29 cellular contexts compared by ENCODE assay signal in genomic region chr17:10177131-10177920, GRCh38. TPM values are rescaled to one million over a fixed set of nuclear protein-coding genes. Genes with fewer than 3 reads are reported as not detected.
A peak's percentile ranks its signal among the peaks of the same experiment; 100 is the strongest.
DNase-seq lines count a peak whose midpoint lies in the region; ATAC-seq and TF ChIP-seq lines count a peak whose summit lies in the region.
"Had no signal": no experiment of that assay in that cellular context is flagged by ENCODE, and none has a peak within 500 bp of the region (broad histone marks: within the 10 kb centered on the region; RNA-seq: fewer than 3 reads in every experiment).

No MANE protein-coding gene starts in this region.

- peaks cover 0 to 59% (median 3%) of the 10 kb centered on the region in 11 experiments; a peak in 10 of 22 replicates for H4K20me1 ChIP-seq in BLaER1 treated with 17β-estradiol and CSF1 and Interleukin-3, amounts not matched to agents 10 nM and 100 nM
- H4K20me1 ChIP-seq in hepatocyte (ENCODE audit: insufficient read depth, poor library complexity, severe bottlenecking) (peaks cover 4% of the 10 kb centered on the region), neural cell (ENCODE audit: insufficient read depth) (no peaks in the 10 kb centered on the region)

- peaks cover 33% of the 10 kb centered on the region for H3K79me2 ChIP-seq in hepatocyte
- no peaks in the 10 kb centered on the region for H3K79me2 ChIP-seq in neural cell (replicated peaks; ENCODE audit: insufficient read depth, low read length)

- H3K4me1 ChIP-seq in BLaER1 treated with 17β-estradiol and CSF1 and Interleukin-3, amounts not matched to agents 10 nM and 100 nM = peaks cover 46 to 98% (median 72%) of the 10 kb centered on the region in 10 experiments
- peaks cover 44% of the 10 kb centered on the region for H3K4me1 ChIP-seq in HUES64 (ENCODE audit: insufficient read depth, low read length)
- peaks cover 8% of the 10 kb centered on the region for H3K4me1 ChIP-seq in hepatocyte (ENCODE audit: insufficient read depth)
- H3K4me1 ChIP-seq: A549, body of pancreas, Caco-2, gastrocnemius medialis had no signal

- H3K36me3 Mint-ChIP-seq in T-cell = no peaks in the 10 kb centered on the region

- TF ChIP-seq EP300 in neural cell (conservative IDR thresholded peaks at IDR 0.05; ENCODE audit: poor library complexity, severe bottlenecking) = peak; percentile 20

- in situ Hi-C loops in GM13977 (cut with MboI; ENCODE audit: low pct_unique_long_range_greater_than_20kb, low sequenced_read_pairs, unreplicated experiment) = no loop called here

- H3K4me1 Mint-ChIP-seq in T-cell = peaks cover 1 to 12% (median 2%) of the 10 kb centered on the region in 3 donors

- peaks cover 1 to 3% (median 2%) of the 10 kb centered on the region in 3 donors for H3K9me3 Mint-ChIP-seq in T-cell

- WGBS in HUES64 = 37% methylated on average over 7 of the region's 7 CpGs
- 64% methylated on average over 7 of the region's 7 CpGs for WGBS in hepatocyte (ENCODE audit: low lambda C conversion rate, missing lambda C conversion rate)

- peak overlapping the region in 8 of 11 experiments; percentile 26 to 76 (median 64); a peak in 12 of 22 replicates for H3K27ac ChIP-seq in BLaER1 treated with 17β-estradiol and CSF1 and Interleukin-3, amounts not matched to agents 10 nM and 100 nM
- H3K27ac ChIP-seq in HUES64 (ENCODE audit: low read depth, low read length) (peak overlapping the region; percentile 76; the same call in 1 of the 2 replicates), hepatocyte (no peak overlapping the region), neural cell (ENCODE audit: low read length) (peak overlapping the region; percentile 77)
- H3K27ac ChIP-seq: A549, body of pancreas, esophagus muscularis mucosa, gastrocnemius medialis, tibial nerve had no signal

- H3K9me2 ChIP-seq in hepatocyte (replicated peaks; ENCODE audit: insufficient read depth) (no peaks in the 10 kb centered on the region), neural cell (ENCODE audit: insufficient read depth, low read length) (no peaks in the 10 kb centered on the region)

- H3K27me3 Mint-ChIP-seq in T-cell = peaks cover 5 to 10% of the 10 kb centered on the region in 2 donors
- H3K27me3 Mint-ChIP-seq: B cell had no signal

- no peak overlapping the region for H3K4me3 Mint-ChIP-seq in T-cell
- H3K4me3 Mint-ChIP-seq: B cell; stimulated activated naive CD8-positive, alpha-beta T cell treated with anti-CD3 and anti-CD28 coated beads, Interleukin-15, Interleukin-2, amounts not matched to agents 100 ng/mL and 50 ng/mL, for 24 hours had no signal

- POLR2A ChIA-PET in T-cell (lab: Charles Lee) = no interaction called here

- H2AFZ ChIP-seq in hepatocyte = no peak overlapping the region
- H2AFZ ChIP-seq in neural cell (ENCODE audit: low read depth, low read length) = peak overlapping the region; percentile 42

- peaks cover 0 to 27% (median 10%) of the 10 kb centered on the region in 11 experiments; a peak in 11 of 22 replicates for H3K36me3 ChIP-seq in BLaER1 treated with 17β-estradiol and CSF1 and Interleukin-3, amounts not matched to agents 10 nM and 100 nM
- H3K36me3 ChIP-seq in HUES64 (ENCODE audit: insufficient read depth, low read length) (no peaks in the 10 kb centered on the region), hepatocyte (replicated peaks; ENCODE audit: insufficient read depth, low read depth) (no peaks in the 10 kb centered on the region), neural cell (ENCODE audit: insufficient read depth, low read length) (no peaks in the 10 kb centered on the region)
- H3K36me3 ChIP-seq: esophagus muscularis mucosa, gastrocnemius medialis, tibial nerve had no signal

- peak overlapping the region in 3 of 11 experiments; percentile 5 to 54 (median 20); a peak in 4 of 22 replicates for H3K9ac ChIP-seq in BLaER1 treated with 17β-estradiol and CSF1 and Interleukin-3, amounts not matched to agents 10 nM and 100 nM
- H3K9ac ChIP-seq in HUES64 (ENCODE audit: low read depth, low read length) = peak overlapping the region; percentile 34; the same call in 1 of the 2 replicates
- peak overlapping the region; percentile 51 for H3K9ac ChIP-seq in neural cell (ENCODE audit: low read length)

- CTCF ChIA-PET in T-cell (lab: Charles Lee) = no interaction called here

- no peaks in the 10 kb centered on the region for H3K27me3 ChIP-seq in BLaER1 treated with 17β-estradiol and CSF1 and Interleukin-3, amounts not matched to agents 10 nM and 100 nM
- H3K27me3 ChIP-seq in HUES64 (ENCODE audit: insufficient read depth, low read length) (no peaks in the 10 kb centered on the region), hepatocyte (no peaks in the 10 kb centered on the region), neural cell (ENCODE audit: insufficient read depth, low read depth, low read length) (no peaks in the 10 kb centered on the region)
- H3K27me3 ChIP-seq: body of pancreas, esophagus muscularis mucosa, gastrocnemius medialis, tibial nerve had no signal

- no peak for TF ChIP-seq CTCF in hepatocyte (IDR thresholded peaks at IDR 0.05; ENCODE audit: poor library complexity)
- TF ChIP-seq CTCF in neural cell (IDR thresholded peaks at IDR 0.05; ENCODE audit: poor library complexity, severe bottlenecking) = no peak
- no peak for TF ChIP-seq CTCF in GM13977 (IDR thresholded peaks at IDR 0.05; ENCODE audit: extremely low read depth, insufficient read depth, missing control alignments)

- ATAC-seq in GM19035 (IDR thresholded peaks at IDR 0.05; ENCODE audit: unreplicated experiment) (no peak), T-cell (replicated peaks in 1 of 4) (no peak)
- ATAC-seq: gastrocnemius medialis, left lobe of liver, mucosa of descending colon had no signal

- peak; percentile 9 for TF ChIP-seq RAD21 in neural cell (conservative IDR thresholded peaks at IDR 0.05)

- H3K27ac Mint-ChIP-seq in T-cell = no peak overlapping the region
- H3K27ac Mint-ChIP-seq: stimulated activated naive CD8-positive, alpha-beta T cell treated with anti-CD3 and anti-CD28 coated beads, Interleukin-15, Interleukin-2, amounts not matched to agents 100 ng/mL and 50 ng/mL, for 24 hours had no signal

- peaks cover 0 to 34% (median 2%) of the 10 kb centered on the region in 11 experiments; a peak in 11 of 22 replicates for H3K9me3 ChIP-seq in BLaER1 treated with 17β-estradiol and CSF1 and Interleukin-3, amounts not matched to agents 10 nM and 100 nM (replicated peaks in 1 of 11)
- H3K9me3 ChIP-seq in HUES64 (ENCODE audit: insufficient read depth, low read depth, low read length) (no peaks in the 10 kb centered on the region), hepatocyte (ENCODE audit: low read depth) (no peaks in the 10 kb centered on the region), neural cell (ENCODE audit: low read length) (peaks cover 5% of the 10 kb centered on the region)
- H3K9me3 ChIP-seq: body of pancreas, Caco-2, esophagus muscularis mucosa, gastrocnemius medialis, mucosa of descending colon, tibial nerve had no signal

- DNase-seq in hepatocyte (ENCODE audit: low spot score) (no peak), T-cell (no peak), GM13977 (ENCODE audit: low spot score) (no peak)
- DNase-seq in stimulated activated CD4-positive, alpha-beta T cell treated with anti-CD3 and anti-CD28 coated beads, Interleukin-4, amount 100 ng/mL, for 24 hours = no peak
- DNase-seq: activated CD4-positive, alpha-beta T cell treated with anti-CD3 and anti-CD28 coated beads, Interleukin-2, amount 50 U/mL, for 48 hours; activated CD4-positive, CD25-positive, alpha-beta regulatory T cell; activated effector memory CD4-positive, alpha-beta T cell treated with anti-CD3 and anti-CD28 coated beads, Interleukin-2, amount 50 U/mL, for 16 hours; body of pancreas; Caco-2; DND-41; effector memory CD4-positive, alpha-beta T cell; gastrocnemius medialis; GOT3; Kasumi-1; mucosa of descending colon; NCI-H187 treated with DMSO at 0.1 percent for 48 hours; NCI-H748 treated with DMSO at 0.1 percent for 48 hours; OCI-M1; stimulated activated CD4-positive, alpha-beta T cell treated with anti-CD3 and anti-CD28 coated beads, Interleukin-4, amount 100 ng/mL, for 1 hour had no signal

- peak overlapping the region; percentile 17 to 97 (median 61); a peak in 21 of 22 replicates for H3K4me2 ChIP-seq in BLaER1 treated with 17β-estradiol and CSF1 and Interleukin-3, amounts not matched to agents 10 nM and 100 nM
- H3K4me2 ChIP-seq in hepatocyte = peak overlapping the region; percentile 9
- no peak overlapping the region for H3K4me2 ChIP-seq in neural cell (ENCODE audit: low read length)
- H3K4me2 ChIP-seq: A549 had no signal

- H3F3A ChIP-seq in neural cell (ENCODE audit: insufficient read depth, low read length, poor library complexity, severe bottlenecking) = no peaks in the 10 kb centered on the region

- no peak overlapping the region for H3K4me3 ChIP-seq in BLaER1 treated with 17β-estradiol and CSF1 and Interleukin-3, amounts not matched to agents 10 nM and 100 nM
- H3K4me3 ChIP-seq in HUES64 (ENCODE audit: low read length) = no peak overlapping the region
- H3K4me3 ChIP-seq in hepatocyte = no peak overlapping the region
- H3K4me3 ChIP-seq in neural cell (ENCODE audit: low read length) = peak overlapping the region; percentile 42
- H3K4me3 ChIP-seq: A549, body of pancreas, esophagus muscularis mucosa, gastrocnemius medialis, mucosa of descending colon, tibial nerve had no signal

TF ChIP-seq in neural cell, 6 proteins besides CTCF, POLR2A, EP300 and RAD21 (continues in another document):
- no peak for TF ChIP-seq SMC3 (conservative IDR thresholded peaks at IDR 0.05; ENCODE audit: poor library complexity)
- TF ChIP-seq POLR2AphosphoS5 (IDR thresholded peaks at IDR 0.05) = no peak
- TF ChIP-seq TAF1 (IDR thresholded peaks at IDR 0.05; ENCODE audit: low read depth) = no peak

RNA-seq across cellular contexts. Expression of gene GAS7, which starts 21.1 kb away (rescaled TPM):
- 4.2 TPM for polyA plus RNA-seq in HUES64 (2013, experiment 1 of 2)
- polyA plus RNA-seq in HUES64 (2013, experiment 2 of 2) = 4.0 TPM
- total RNA-seq in hepatocyte (25.9 and 27.3 TPM in 2 replicates), T-cell (10 to 100 TPM in 1 of 5 donors, 1 to 10 TPM in 3, under 1 TPM in 1; 0.93 to 10.5 (median 3.8) TPM)
- polyA plus RNA-seq in hepatocyte (19.6 and 25.8 TPM in 2 replicates), neural cell (23.6 and 30.9 TPM in 2 replicates)
- polyA minus RNA-seq in neural cell = 79.6 and 85.5 TPM in 2 replicates
